ENCODE assay signal across 19 cellular contexts in the genomic region with DNA sequence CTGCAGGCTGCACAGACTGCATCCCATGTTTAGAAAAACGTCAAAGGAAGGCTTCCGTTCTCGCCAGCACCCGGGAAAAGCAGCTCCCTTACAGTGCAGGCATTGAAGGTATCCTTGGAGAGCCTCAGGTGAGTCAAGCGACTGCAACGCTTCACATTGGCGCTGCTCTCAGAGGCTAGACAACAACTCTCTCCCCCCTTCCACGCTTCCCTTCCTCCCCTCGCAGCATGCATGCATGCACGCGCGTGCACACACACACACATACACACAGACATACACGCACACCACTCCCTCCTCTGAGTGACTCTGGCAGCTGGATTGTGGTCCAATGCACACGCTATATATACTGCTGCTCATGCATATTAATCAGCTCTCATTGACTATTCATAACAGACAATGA.
DNase-seq lines count a peak whose midpoint lies in the region; ATAC-seq and TF ChIP-seq lines count a peak whose summit lies in the region.
"Had no signal": no experiment of that assay in that cellular context is flagged by ENCODE, and none has a peak within 500 bp of the region (broad histone marks: within the 10 kb centered on the region; RNA-seq: fewer than 3 reads in every experiment).

No MANE protein-coding gene starts in this region.

- H3K27me3 ChIP-seq in endocrine pancreas (ENCODE audit: control insufficient read depth, insufficient read depth, low read length): no peaks in the 10 kb centered on the region
- H3K27me3 ChIP-seq in effector memory CD4-positive, alpha-beta T cell (replicated peaks; ENCODE audit: control insufficient read depth, insufficient read depth, low read length, poor library complexity, severe bottlenecking): no peaks in the 10 kb centered on the region
- H3K27me3 ChIP-seq: body of pancreas, gastroesophageal sphincter had no signal

- H3K4me3 Mint-ChIP-seq in progenitor cell of endocrine pancreas (ENCODE audit: low read depth): peak overlapping the region; percentile 10
- H3K4me3 Mint-ChIP-seq: activated naive CD8-positive, alpha-beta T cell; dendritic cell treated with granulocyte-macrophage colony-stimulating factor and Interleukin-4, amounts not matched to agents 40 ng/mL and 50 ng/mL, for 4 days; H9; IgD-negative memory B cell had no signal

- no peak overlapping the region for H3K27ac Mint-ChIP-seq in progenitor cell of endocrine pancreas
- H3K27ac Mint-ChIP-seq: activated naive CD8-positive, alpha-beta T cell; dendritic cell treated with granulocyte-macrophage colony-stimulating factor and Interleukin-4, amounts not matched to agents 40 ng/mL and 50 ng/mL, for 4 days; IgD-negative memory B cell had no signal

- no peak overlapping the region for H3K27ac ChIP-seq in effector memory CD4-positive, alpha-beta T cell (ENCODE audit: insufficient read depth, low read length, poor library complexity, severe bottlenecking)
- H3K27ac ChIP-seq: body of pancreas had no signal

- ATAC-seq in GM18868 (IDR thresholded peaks at IDR 0.05; ENCODE audit: unreplicated experiment) (peak; percentile 66), GM19397 (IDR thresholded peaks at IDR 0.05; ENCODE audit: unreplicated experiment) (no peak), HG02870 (IDR thresholded peaks at IDR 0.05; ENCODE audit: unreplicated experiment) (no peak)
- ATAC-seq: body of pancreas, gastroesophageal sphincter, left lobe of liver had no signal

- H3K36me3 Mint-ChIP-seq in progenitor cell of endocrine pancreas (ENCODE audit: insufficient read depth): no peaks in the 10 kb centered on the region
- H3K36me3 Mint-ChIP-seq: activated naive CD8-positive, alpha-beta T cell had no signal

- H3K9me3 ChIP-seq in endocrine pancreas (ENCODE audit: control insufficient read depth, low read length): no peaks in the 10 kb centered on the region
- no peaks in the 10 kb centered on the region for H3K9me3 ChIP-seq in effector memory CD4-positive, alpha-beta T cell (ENCODE audit: control insufficient read depth, low read length)
- H3K9me3 ChIP-seq: body of pancreas, gastroesophageal sphincter had no signal

- H3K36me3 ChIP-seq in endocrine pancreas (ENCODE audit: control insufficient read depth, insufficient read depth, low read length): no peaks in the 10 kb centered on the region
- no peaks in the 10 kb centered on the region for H3K36me3 ChIP-seq in effector memory CD4-positive, alpha-beta T cell (ENCODE audit: control insufficient read depth, insufficient read depth, low read length)
- H3K36me3 ChIP-seq: gastroesophageal sphincter had no signal

- TF ChIP-seq CTCF in progenitor cell of endocrine pancreas (IDR thresholded peaks at IDR 0.05; ENCODE audit: unreplicated experiment) (no peak), GM13977 (IDR thresholded peaks at IDR 0.05; ENCODE audit: extremely low read depth, insufficient read depth, missing control alignments) (no peak)

- no peaks in the 10 kb centered on the region for H3K27me3 Mint-ChIP-seq in progenitor cell of endocrine pancreas

- in situ Hi-C loops in GM13977 (cut with MboI; ENCODE audit: low pct_unique_long_range_greater_than_20kb, low sequenced_read_pairs, unreplicated experiment): no loop called here

- H3K4me1 ChIP-seq in endocrine pancreas (ENCODE audit: control insufficient read depth, insufficient read depth, low read length): peaks cover 20% of the 10 kb centered on the region
- H3K4me1 ChIP-seq in effector memory CD4-positive, alpha-beta T cell (ENCODE audit: control insufficient read depth, insufficient read depth, low read length, poor library complexity, severe bottlenecking): no peaks in the 10 kb centered on the region

- peaks cover 20% of the 10 kb centered on the region for H3K4me1 Mint-ChIP-seq in progenitor cell of endocrine pancreas (ENCODE audit: low read depth)
- H3K4me1 Mint-ChIP-seq: IgD-negative memory B cell had no signal

- no peak overlapping the region for H3K9ac ChIP-seq in endocrine pancreas (ENCODE audit: control insufficient read depth, insufficient read depth, low read length)

- H3K9me3 Mint-ChIP-seq in progenitor cell of endocrine pancreas (ENCODE audit: low read depth): no peaks in the 10 kb centered on the region
- H3K9me3 Mint-ChIP-seq: dendritic cell treated with granulocyte-macrophage colony-stimulating factor and Interleukin-4, amounts not matched to agents 40 ng/mL and 50 ng/mL, for 4 days; H9 had no signal

- H3K4me3 ChIP-seq in endocrine pancreas (ENCODE audit: control insufficient read depth, insufficient read depth, low read length): peak overlapping the region; percentile 38
- no peak overlapping the region for H3K4me3 ChIP-seq in effector memory CD4-positive, alpha-beta T cell (ENCODE audit: insufficient read depth, low read depth, low read length, poor library complexity, severe bottlenecking)
- H3K4me3 ChIP-seq: body of pancreas, gastroesophageal sphincter had no signal

- DNase-seq in NCI-H526 (lab: John Stamatoyannopoulos, UW) (peak; percentile 85 to 86), progenitor cell of endocrine pancreas (ENCODE audit: low spot score, unreplicated experiment) (no peak), GM13977 (ENCODE audit: low spot score) (no peak)
- DNase-seq in effector memory CD4-positive, alpha-beta T cell: no peak
- DNase-seq: activated CD4-positive, CD25-positive, alpha-beta regulatory T cell treated with anti-CD3 and anti-CD28 coated beads, Interleukin-2, amount 50 U/mL, for 72 hours; body of pancreas; EL; H9; NCI-H226; stimulated activated CD4-positive, alpha-beta T cell treated with anti-CD3 and anti-CD28 coated beads, Interleukin-15, amount 100 ng/mL, for 24 hours had no signal

Comparison
In these comparisons a context has a peak if more than half of its experiments do, and no peak if none do; other contexts are left out.
1. DNase-seq: peak in NCI-H526 (2 of 2); none in progenitor cell of endocrine pancreas (single experiment), effector memory CD4-positive, alpha-beta T cell (0 of 3) and GM13977 (single experiment).